19 cellular contexts compared by ENCODE assay signal in the genomic region with DNA sequence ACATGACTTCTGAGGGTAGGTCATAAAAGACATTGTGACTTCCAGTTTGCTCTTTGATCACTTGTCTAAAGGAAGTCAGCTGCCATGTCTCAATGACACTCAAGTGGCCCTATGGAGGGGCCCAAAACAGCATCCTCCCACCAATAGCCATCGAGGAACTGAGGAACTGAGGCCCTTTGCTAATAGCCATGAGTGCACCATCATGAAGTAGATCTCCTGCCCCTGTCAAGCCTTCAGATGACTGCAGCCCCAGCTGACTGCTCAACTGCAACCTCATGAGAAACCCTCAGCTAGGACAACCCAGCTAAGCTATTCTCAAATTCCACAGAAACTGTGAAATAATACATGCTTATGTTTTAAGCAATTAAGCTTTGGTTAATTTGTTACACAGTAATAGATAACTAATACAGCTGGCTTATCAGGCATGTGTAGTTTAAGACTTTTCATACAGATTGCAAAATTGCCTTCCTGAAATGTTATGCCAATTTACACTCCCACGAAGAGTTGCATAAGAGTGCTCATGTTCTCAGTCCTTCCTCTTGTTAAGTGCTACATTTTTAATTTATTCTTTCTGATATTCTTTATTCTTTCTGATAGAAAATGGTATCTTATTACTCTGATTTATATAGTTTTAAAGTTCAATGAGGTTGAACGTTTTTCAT.
A peak's percentile ranks its signal among the peaks of the same experiment; 100 is the strongest.
DNase-seq lines count a peak whose midpoint lies in the region; ATAC-seq and TF ChIP-seq lines count a peak whose summit lies in the region.
"Had no signal": no experiment of that assay in that cellular context is flagged by ENCODE, and none has a peak within 500 bp of the region (broad histone marks: within the 10 kb centered on the region; RNA-seq: fewer than 3 reads in every experiment).

No MANE protein-coding gene starts in this region.

- DNase-seq in HFFc6: no peak
- peak; percentile 76 for DNase-seq in SIG-M5 treated with dmso at 0.1 percent for 504 hours (lab: John Stamatoyannopoulos, UW; ENCODE audit: unreplicated experiment)
- DNase-seq in epithelial cell of esophagus (ENCODE audit: low read depth): peak; percentile 52
- no peak for DNase-seq in AG08396 (ENCODE audit: low spot score)
- DNase-seq in HK-2 (ENCODE audit: unreplicated experiment): no peak
- DNase-seq: activated CD4-positive, alpha-beta T cell treated with anti-CD3 and anti-CD28 coated beads for 1 hour; effector memory CD4-positive, alpha-beta T cell; glutamatergic neuron; GOT3; NCI-H2029; NCI-H748 treated with DMSO at 0.1 percent for 48 hours; trophoblast cell had no signal

- ATAC-seq in GM18519 (IDR thresholded peaks at IDR 0.05; ENCODE audit: low FRiP score, unreplicated experiment) (no peak), HG03442 (IDR thresholded peaks at IDR 0.05; ENCODE audit: unreplicated experiment) (no peak)
- ATAC-seq: sciatic nerve had no signal

- H3K36me3 Mint-ChIP-seq in HFFc6 (ENCODE audit: low read depth): peaks cover 5% of the 10 kb centered on the region; the same call in 1 of the 2 replicates
- H3K36me3 Mint-ChIP-seq: activated naive CD4-positive, alpha-beta T cell treated with anti-CD3 and anti-CD28 coated beads, Interleukin-2, amount 50 U/mL, for 24 hours had no signal

- H3K4me1 Mint-ChIP-seq in HFFc6 (ENCODE audit: low read depth): peaks cover 60% of the 10 kb centered on the region
- H3K4me1 Mint-ChIP-seq: activated naive CD4-positive, alpha-beta T cell treated with anti-CD3 and anti-CD28 coated beads, Interleukin-2, amount 50 U/mL, for 24 hours had no signal

- H3K27ac Mint-ChIP-seq in HFFc6: peak overlapping the region; percentile 25
- H3K27ac Mint-ChIP-seq: activated naive CD4-positive, alpha-beta T cell treated with anti-CD3 and anti-CD28 coated beads, Interleukin-2, amount 50 U/mL, for 24 hours had no signal

- H3K27ac ChIP-seq in skin epidermis: peak overlapping the region in 15 of 21 experiments; percentile 16 to 77 (median 60)
- H3K27ac ChIP-seq: BLaER1 treated with 17β-estradiol and CSF1 and Interleukin-3, amounts not matched to agents 10 nM and 100 nM; neutrophil had no signal

- H3K27me3 Mint-ChIP-seq in HFFc6 (ENCODE audit: insufficient read depth): peaks cover 1% of the 10 kb centered on the region; the same call in 1 of the 2 replicates

- H3K4me3 Mint-ChIP-seq in HFFc6: peak overlapping the region; percentile 25
- H3K4me3 Mint-ChIP-seq: activated naive CD4-positive, alpha-beta T cell treated with anti-CD3 and anti-CD28 coated beads, Interleukin-2, amount 50 U/mL, for 24 hours had no signal

- no peaks in the 10 kb centered on the region; the same call in 1 of the 2 replicates for H3K9me3 Mint-ChIP-seq in HFFc6
- H3K9me3 Mint-ChIP-seq: activated naive CD4-positive, alpha-beta T cell treated with anti-CD3 and anti-CD28 coated beads, Interleukin-2, amount 50 U/mL, for 24 hours had no signal

- H3K4me3 ChIP-seq in epithelial cell of esophagus (ENCODE audit: low read length): no peak overlapping the region
- H3K4me3 ChIP-seq in skin epidermis: no peak overlapping the region
- H3K4me3 ChIP-seq: BLaER1 treated with 17β-estradiol and CSF1 and Interleukin-3, amounts not matched to agents 10 nM and 100 nM had no signal

- TF ChIP-seq CTCF in HFFc6 (IDR thresholded peaks at IDR 0.05) (no peak), epithelial cell of esophagus (IDR thresholded peaks at IDR 0.05; ENCODE audit: insufficient read depth, low read depth, low read length, missing control alignments) (no peak)

Comparison
In these comparisons a context has a peak if more than half of its experiments do, and no peak if none do; other contexts are left out.
1. DNase-seq: peak in SIG-M5 treated with dmso at 0.1 percent for 504 hours (single experiment) and epithelial cell of esophagus (single experiment); none in HFFc6 (single experiment), AG08396 (single experiment) and HK-2 (single experiment).